ENCODE assay signal across 1 cellular context in the genomic region with DNA sequence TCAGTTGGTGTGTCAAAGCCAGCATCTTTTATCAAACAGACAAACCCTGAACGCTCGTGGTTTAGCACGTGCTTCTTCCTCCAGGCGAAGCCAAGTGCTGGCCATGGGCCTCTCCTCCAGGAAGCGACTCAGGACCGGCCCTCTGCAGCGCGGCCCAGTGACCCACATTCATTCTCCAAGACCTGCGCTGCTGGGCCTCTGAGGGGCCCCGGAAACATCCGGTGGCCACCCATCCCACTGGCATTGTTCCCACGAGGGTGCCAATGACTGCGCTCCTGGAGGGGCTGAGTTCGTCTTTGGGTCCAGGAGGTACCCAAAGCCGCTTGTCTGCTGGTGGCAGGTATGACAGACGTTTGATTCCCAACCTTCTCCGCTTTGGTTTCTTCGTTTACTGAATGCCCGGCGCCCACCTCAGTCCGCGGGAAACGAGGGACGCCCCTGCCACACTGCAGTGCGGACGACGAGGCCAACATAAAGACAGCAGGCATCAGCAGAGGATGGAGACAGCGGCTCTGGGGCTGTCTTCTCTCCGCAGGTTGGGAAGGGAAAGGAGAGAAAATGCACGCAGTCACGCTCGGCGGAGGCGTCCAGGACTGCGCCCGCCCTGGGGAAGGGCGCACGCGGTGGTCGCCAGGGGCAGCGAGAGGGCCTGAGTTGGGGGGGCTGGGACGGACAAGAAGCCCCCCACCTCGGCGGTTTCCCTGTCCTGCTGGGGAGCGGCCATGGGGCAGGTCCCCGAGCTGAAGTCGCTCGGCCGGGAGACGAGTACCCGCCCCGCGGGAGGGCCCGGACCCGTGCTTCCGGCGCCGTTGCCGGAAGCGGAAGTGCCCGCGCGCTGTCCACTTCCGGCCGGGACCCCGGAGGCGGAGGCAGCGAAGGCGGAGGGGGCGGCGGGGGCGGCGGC.
A peak's percentile ranks its signal among the peaks of the same experiment; 100 is the strongest.
TF ChIP-seq lines count a peak whose summit lies in the region.

Gene EXOC3 (plus strand): TSS at position 842 of the 904 bp plus-strand sequence. CDS start 3,030 bp downstream, outside the sequence.

TF ChIP-seq in HepG2, 621 proteins besides CTCF, POLR2A, EP300 and RAD21 (continued from another document and continues in another):
- TF ChIP-seq ZNF710 (CRISPR knock-in tag; IDR thresholded peaks at IDR 0.05; ENCODE audit: borderline replicate concordance): peak; percentile 76; the same call in 1 of the 2 replicates
- TF ChIP-seq ZNF768 (CRISPR knock-in tag; IDR thresholded peaks at IDR 0.05): no peak
- TF ChIP-seq THAP8 (CRISPR knock-in tag; IDR thresholded peaks at IDR 0.05; ENCODE audit: borderline replicate concordance): no peak
- TF ChIP-seq ZBTB1 (CRISPR knock-in tag; IDR thresholded peaks at IDR 0.05; ENCODE audit: borderline replicate concordance): no peak
- no peak for TF ChIP-seq HDAC6 (IDR thresholded peaks at IDR 0.05; ENCODE audit: low read depth, low read length)
- no peak for TF ChIP-seq ZKSCAN8 (CRISPR knock-in tag; IDR thresholded peaks at IDR 0.05; ENCODE audit: borderline replicate concordance)
- no peak for TF ChIP-seq MLLT10 (CRISPR knock-in tag; IDR thresholded peaks at IDR 0.05)
- TF ChIP-seq ZSCAN9 (CRISPR knock-in tag; IDR thresholded peaks at IDR 0.05; ENCODE audit: borderline replicate concordance): peak; percentile 60; the same call in 1 of the 2 replicates
- no peak for TF ChIP-seq ELF4 (CRISPR knock-in tag; IDR thresholded peaks at IDR 0.05; ENCODE audit: borderline replicate concordance)
- TF ChIP-seq TBL1XR1 (IDR thresholded peaks at IDR 0.05; ENCODE audit: borderline replicate concordance, low read length, partially characterized antibody): no peak
- no peak for TF ChIP-seq ZNF282 (IDR thresholded peaks at IDR 0.05; ENCODE audit: partially characterized antibody)
- TF ChIP-seq SRSF9 (IDR thresholded peaks at IDR 0.05; ENCODE audit: borderline replicate concordance, insufficient read depth, low read depth, low read length, poor library complexity, severe bottlenecking): no peak
- TF ChIP-seq ZNF530 (CRISPR knock-in tag; IDR thresholded peaks at IDR 0.05; ENCODE audit: low read depth): no peak
- TF ChIP-seq ZBTB40 (IDR thresholded peaks at IDR 0.05): peak; percentile 74
- no peak for TF ChIP-seq ZBTB40 (CRISPR knock-in tag; IDR thresholded peaks at IDR 0.05)
- TF ChIP-seq ZNF792 (CRISPR knock-in tag; IDR thresholded peaks at IDR 0.05): peak; percentile 71; the same call in 1 of the 2 replicates
- TF ChIP-seq ATRX (CRISPR knock-in tag; IDR thresholded peaks at IDR 0.05; ENCODE audit: borderline replicate concordance): no peak
- TF ChIP-seq MZF1 (CRISPR knock-in tag; IDR thresholded peaks at IDR 0.05; ENCODE audit: borderline replicate concordance): 0 out of 2 replicates have a peak, but pooled peaks have one; percentile 48
- TF ChIP-seq ZNF607 (CRISPR knock-in tag; IDR thresholded peaks at IDR 0.05; ENCODE audit: borderline replicate concordance): no peak
- no peak for TF ChIP-seq LCORL (IDR thresholded peaks at IDR 0.05)
- no peak; the same call in 1 of the 2 replicates for TF ChIP-seq LCORL (CRISPR knock-in tag; IDR thresholded peaks at IDR 0.05)
- TF ChIP-seq ZNF776 (CRISPR knock-in tag; IDR thresholded peaks at IDR 0.05): 0 out of 2 replicates have a peak, but pooled peaks have one; percentile 12
- TF ChIP-seq ZNF234 (CRISPR knock-in tag; conservative IDR thresholded peaks at IDR 0.05): no peak
- no peak for TF ChIP-seq NFE2L2 (IDR thresholded peaks at IDR 0.05; ENCODE audit: low read length)
- TF ChIP-seq ZNF709 (CRISPR knock-in tag; IDR thresholded peaks at IDR 0.05): no peak
- no peak for TF ChIP-seq ZNF672 (CRISPR knock-in tag; IDR thresholded peaks at IDR 0.05)
- no peak; the same call in 1 of the 2 replicates for TF ChIP-seq SALL1 (CRISPR knock-in tag; IDR thresholded peaks at IDR 0.05)
- TF ChIP-seq ETV6 (CRISPR knock-in tag; conservative IDR thresholded peaks at IDR 0.05): peak; percentile 72; the same call in 1 of the 2 replicates
- no peak for TF ChIP-seq DMTF1 (CRISPR knock-in tag; IDR thresholded peaks at IDR 0.05)
- TF ChIP-seq ZFP36 (IDR thresholded peaks at IDR 0.05; ENCODE audit: borderline replicate concordance, low read depth, low read length, partially characterized antibody): no peak
- no peak; the same call in 1 of the 2 replicates for TF ChIP-seq NR2C2 (CRISPR knock-in tag; IDR thresholded peaks at IDR 0.05; ENCODE audit: borderline replicate concordance)
- TF ChIP-seq PRDM15 (CRISPR knock-in tag; IDR thresholded peaks at IDR 0.05): no peak
- TF ChIP-seq MIER3 (CRISPR knock-in tag; IDR thresholded peaks at IDR 0.05; ENCODE audit: borderline replicate concordance): no peak; the same call in 1 of the 2 replicates
- TF ChIP-seq, protein P1, sequence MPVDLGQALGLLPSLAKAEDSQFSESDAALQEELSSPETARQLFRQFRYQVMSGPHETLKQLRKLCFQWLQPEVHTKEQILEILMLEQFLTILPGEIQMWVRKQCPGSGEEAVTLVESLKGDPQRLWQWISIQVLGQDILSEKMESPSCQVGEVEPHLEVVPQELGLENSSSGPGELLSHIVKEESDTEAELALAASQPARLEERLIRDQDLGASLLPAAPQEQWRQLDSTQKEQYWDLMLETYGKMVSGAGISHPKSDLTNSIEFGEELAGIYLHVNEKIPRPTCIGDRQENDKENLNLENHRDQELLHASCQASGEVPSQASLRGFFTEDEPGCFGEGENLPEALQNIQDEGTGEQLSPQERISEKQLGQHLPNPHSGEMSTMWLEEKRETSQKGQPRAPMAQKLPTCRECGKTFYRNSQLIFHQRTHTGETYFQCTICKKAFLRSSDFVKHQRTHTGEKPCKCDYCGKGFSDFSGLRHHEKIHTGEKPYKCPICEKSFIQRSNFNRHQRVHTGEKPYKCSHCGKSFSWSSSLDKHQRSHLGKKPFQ (CRISPR knock-in tag; IDR thresholded peaks at IDR 0.05; ENCODE audit: insufficient replicate concordance): no peak
- TF ChIP-seq SOX5 (CRISPR knock-in tag; IDR thresholded peaks at IDR 0.05; ENCODE audit: borderline replicate concordance): no peak
- TF ChIP-seq GATA4 (IDR thresholded peaks at IDR 0.05; ENCODE audit: borderline replicate concordance, low read depth): no peak
- no peak for TF ChIP-seq AHR (CRISPR knock-in tag; IDR thresholded peaks at IDR 0.05)
